In genomic region chrX:9498236-9498635, GRCh38 we compare ENCODE assay signal across 21 cellular contexts. TPM values are rescaled to one million over a fixed set of nuclear protein-coding genes. Genes with fewer than 3 reads are reported as not detected.
DNase-seq lines count a peak whose midpoint lies in the region; ATAC-seq and TF ChIP-seq lines count a peak whose summit lies in the region.
"Had no signal": no experiment of that assay in that cellular context is flagged by ENCODE, and none has a peak within 500 bp of the region (broad histone marks: within the 10 kb centered on the region; RNA-seq: fewer than 3 reads in every experiment).

No MANE protein-coding gene starts in this region.

- WGBS in SK-N-SH (ENCODE audit: low lambda C conversion rate): 37% methylated on average over 5 of the region's 5 CpGs

- no peak for TF ChIP-seq POLR2A in breast epithelium (IDR thresholded peaks at IDR 0.05)

- peaks cover 3 to 5% of the 10 kb centered on the region in 2 experiments for H3K36me3 ChIP-seq in SK-N-SH (replicated peaks in 1 of 2; ENCODE audit: control insufficient read depth in 1 of 2, insufficient read depth in 2 of 2, low read length in 1 of 2)
- no peaks in the 10 kb centered on the region for H3K36me3 ChIP-seq in breast epithelium

- POLR2A ChIA-PET in SK-N-SH (lab: Yijun Ruan, JAX): no interaction called here

- peaks cover 20% of the 10 kb centered on the region for H3K36me3 Mint-ChIP-seq in neural crest cell (ENCODE audit: low read depth)

- no peaks in the 10 kb centered on the region for H3F3A ChIP-seq in SK-N-SH (replicated peaks; ENCODE audit: insufficient read depth)

- DNase-seq in COLO829 (ENCODE audit: low spot score) (peak; percentile 2), SK-N-SH (peak; percentile 28), dermis blood vessel endothelial cell (peak; percentile 37), neural crest cell (ENCODE audit: low read depth, low spot score) (no peak), NCI-H82 treated with DMSO at 0.1 percent for 48 hours (lab: John Stamatoyannopoulos, UW; ENCODE audit: unreplicated experiment) (no peak), breast epithelium (ENCODE audit: low spot score in 2 of 2) (no peak)
- DNase-seq in activated CD4-positive, alpha-beta T cell treated with anti-CD3 and anti-CD28 coated beads for 48 hours: no peak
- DNase-seq: CD8-positive, alpha-beta memory T cell; DND-41; GOT3; Karpas-422; MG63; NCI-H1092; NCI-H146; NCI-H2081 treated with DMSO at 0.1 percent for 48 hours; NCI-H345; NCI-H526 treated with DMSO at 0.1 percent for 48 hours; SHP77 had no signal

- TF ChIP-seq EP300 in SK-N-SH (IDR thresholded peaks at IDR 0.05; ENCODE audit: borderline replicate concordance in 1 of 2, low read depth in 1 of 2, low read length in 1 of 2): no peak

- peaks cover 12% of the 10 kb centered on the region for H3K4me1 Mint-ChIP-seq in neural crest cell

- no peaks in the 10 kb centered on the region for H3K27me3 ChIP-seq in SK-N-SH (ENCODE audit: insufficient read depth)
- no peaks in the 10 kb centered on the region for H3K27me3 ChIP-seq in breast epithelium
- H3K27me3 ChIP-seq: BLaER1 treated with 17β-estradiol and CSF1 and Interleukin-3, amounts not matched to agents 10 nM and 100 nM; MG63 had no signal

- H3K4me1 ChIP-seq in SK-N-SH (ENCODE audit: control insufficient read depth in 1 of 2, insufficient read depth in 2 of 2, low read depth in 1 of 2, low read length in 1 of 2) (peaks cover 0 to 4% of the 10 kb centered on the region in 2 experiments; a peak in 1 of 4 replicates), breast epithelium (no peaks in the 10 kb centered on the region)

- no peak overlapping the region for H3K4me2 ChIP-seq in SK-N-SH

- peak overlapping the region; percentile 27 for H3K27ac Mint-ChIP-seq in neural crest cell (ENCODE audit: unreplicated experiment)

- CTCF ChIA-PET in SK-N-SH (lab: Yijun Ruan, JAX): interaction anchor here (1.7 kb wide), 1 partner anchor 146 kb away, joined by 3 read pairs; no protein-coding TSS in a partner anchor

- H3K4me3 ChIP-seq in SK-N-SH (ENCODE audit: low read depth in 2 of 2, low read length in 1 of 2): no peak overlapping the region
- H3K4me3 ChIP-seq in breast epithelium: no peak overlapping the region
- H3K4me3 ChIP-seq: BLaER1 treated with 17β-estradiol and CSF1 and Interleukin-3, amounts not matched to agents 10 nM and 100 nM; MG63 had no signal

- H3K4me3 Mint-ChIP-seq in neural crest cell: no peak overlapping the region
- H3K4me3 Mint-ChIP-seq: CD8-positive, alpha-beta memory T cell had no signal

- H3K27ac ChIP-seq in SK-N-SH (ENCODE audit: low read depth in 2 of 2, low read length in 1 of 2) (no peak overlapping the region; a peak in 1 of 4 replicates), breast epithelium (no peak overlapping the region)
- H3K27ac ChIP-seq: BLaER1 treated with 17β-estradiol and CSF1 and Interleukin-3, amounts not matched to agents 10 nM and 100 nM had no signal

- no peaks in the 10 kb centered on the region for H3K27me3 Mint-ChIP-seq in neural crest cell (ENCODE audit: low read depth)

- TF ChIP-seq RAD21 in SK-N-SH (IDR thresholded peaks at IDR 0.05; ENCODE audit: low read length): no peak

- intact Hi-C loops in breast epithelium (cut with DNase I; ENCODE audit: low total_unique reads): no loop called here

- H2AFZ ChIP-seq in SK-N-SH (ENCODE audit: low read depth): no peak overlapping the region

- ATAC-seq in GM18519 (IDR thresholded peaks at IDR 0.05; ENCODE audit: low FRiP score, unreplicated experiment): no peak
- ATAC-seq: HepG2 had no signal

- H3K9me2 ChIP-seq in SK-N-SH: no peaks in the 10 kb centered on the region

- TF ChIP-seq CTCF in SK-N-SH (IDR thresholded peaks at IDR 0.05) (no peak), neural crest cell (conservative IDR thresholded peaks at IDR 0.05) (no peak), breast epithelium (IDR thresholded peaks at IDR 0.05) (no peak)

- peaks cover under 1% of the 10 kb centered on the region; the same call in 1 of the 2 replicates for H4K20me1 ChIP-seq in SK-N-SH (ENCODE audit: insufficient read depth)

- H3K9me3 ChIP-seq in SK-N-SH (no peaks in the 10 kb centered on the region), breast epithelium (no peaks in the 10 kb centered on the region)
- H3K9me3 ChIP-seq: MG63 had no signal

- peaks cover 30% of the 10 kb centered on the region for H3K79me2 ChIP-seq in SK-N-SH (ENCODE audit: insufficient read depth)

- no peak overlapping the region for H3K9ac ChIP-seq in SK-N-SH
- H3K9ac ChIP-seq: BLaER1 treated with 17β-estradiol and CSF1 and Interleukin-3, amounts not matched to agents 10 nM and 100 nM had no signal

- H3K9me3 Mint-ChIP-seq in neural crest cell: peaks cover 8% of the 10 kb centered on the region
- H3K9me3 Mint-ChIP-seq: CD8-positive, alpha-beta memory T cell had no signal

TF ChIP-seq in SK-N-SH, 30 proteins besides CTCF, POLR2A, EP300 and RAD21:
- TF ChIP-seq NFIC (IDR thresholded peaks at IDR 0.05; ENCODE audit: borderline replicate concordance) (no peak), CHD2 (IDR thresholded peaks at IDR 0.05; ENCODE audit: low read length, partially characterized antibody) (no peak), SMC3 (IDR thresholded peaks at IDR 0.05; ENCODE audit: low read depth, low read length) (no peak), EZH2phosphoT487 (IDR thresholded peaks at IDR 0.05; ENCODE audit: borderline replicate concordance, low read depth) (no peak), YY1 (IDR thresholded peaks at IDR 0.05; ENCODE audit: low read depth) (no peak), ELF1 (IDR thresholded peaks at IDR 0.05) (no peak), JUND (IDR thresholded peaks at IDR 0.05) (no peak), RCOR1 (IDR thresholded peaks at IDR 0.05; ENCODE audit: low read length) (no peak), RXRA (IDR thresholded peaks at IDR 0.05; ENCODE audit: borderline replicate concordance, low read depth) (no peak), MEF2A (IDR thresholded peaks at IDR 0.05; ENCODE audit: borderline replicate concordance, low read depth) (no peak), GABPA (IDR thresholded peaks at IDR 0.05; ENCODE audit: low read depth) (no peak)
- TF ChIP-seq, protein P1, sequence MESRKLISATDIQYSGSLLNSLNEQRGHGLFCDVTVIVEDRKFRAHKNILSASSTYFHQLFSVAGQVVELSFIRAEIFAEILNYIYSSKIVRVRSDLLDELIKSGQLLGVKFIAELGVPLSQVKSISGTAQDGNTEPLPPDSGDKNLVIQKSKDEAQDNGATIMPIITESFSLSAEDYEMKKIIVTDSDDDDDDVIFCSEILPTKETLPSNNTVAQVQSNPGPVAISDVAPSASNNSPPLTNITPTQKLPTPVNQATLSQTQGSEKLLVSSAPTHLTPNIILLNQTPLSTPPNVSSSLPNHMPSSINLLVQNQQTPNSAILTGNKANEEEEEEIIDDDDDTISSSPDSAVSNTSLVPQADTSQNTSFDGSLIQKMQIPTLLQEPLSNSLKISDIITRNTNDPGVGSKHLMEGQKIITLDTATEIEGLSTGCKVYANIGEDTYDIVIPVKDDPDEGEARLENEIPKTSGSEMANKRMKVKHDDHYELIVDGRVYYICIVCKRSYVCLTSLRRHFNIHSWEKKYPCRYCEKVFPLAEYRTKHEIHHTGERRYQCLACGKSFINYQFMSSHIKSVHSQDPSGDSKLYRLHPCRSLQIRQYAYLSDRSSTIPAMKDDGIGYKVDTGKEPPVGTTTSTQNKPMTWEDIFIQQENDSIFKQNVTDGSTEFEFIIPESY (IDR thresholded peaks at IDR 0.05; ENCODE audit: borderline replicate concordance, low read depth): no peak

RNA-seq across cellular contexts. Expression of gene TBL1X, which starts 33.4 kb away (rescaled TPM):
- polyA plus RNA-seq in SK-N-SH (2012; rRNA removed): 7.6 and 10.6 TPM in 2 replicates
- polyA plus RNA-seq in SK-N-SH (2012; cell fraction: cytosol; rRNA removed): 8.3 and 10.4 TPM in 2 replicates
- polyA plus RNA-seq in SK-N-SH (2012; cell fraction: nucleus; rRNA removed): 18.6 and 21.2 TPM in 2 replicates
- total RNA-seq in dermis blood vessel endothelial cell (10.4 and 19.6 TPM in 2 replicates), neural crest cell (32.5 and 32.9 TPM in 2 replicates), breast epithelium (10 to 100 TPM; 18.6 to 24.6 (median 20.0) TPM)

Comparison
In these comparisons a context has a peak if more than half of its experiments do, and no peak if none do; other contexts are left out.
1. DNase-seq: peak in COLO829 (single experiment), SK-N-SH (single experiment) and dermis blood vessel endothelial cell (single experiment); none in neural crest cell (single experiment), NCI-H82 treated with DMSO at 0.1 percent for 48 hours (single experiment), breast epithelium (0 of 2) and activated CD4-positive, alpha-beta T cell treated with anti-CD3 and anti-CD28 coated beads for 48 hours (single experiment).